27 cellular contexts compared by ENCODE assay signal in genomic region chr10:120453886-120454285, GRCh38. TPM values are rescaled to one million over a fixed set of nuclear protein-coding genes. Genes with fewer than 3 reads are reported as not detected.
"Had no signal": no experiment of that assay in that cellular context is flagged by ENCODE, and none has a peak within 500 bp of the region (broad histone marks: within the 10 kb centered on the region; RNA-seq: fewer than 3 reads in every experiment).

No MANE protein-coding gene starts in this region.

- H3K4me3 Mint-ChIP-seq: activated CD4-positive, alpha-beta T cell treated with anti-CD3 and anti-CD28 coated beads for 36 hours; activated CD8-positive, alpha-beta T cell treated with anti-CD3 and anti-CD28 coated beads, Interleukin-2, amount 10 ng/mL, durations not matched to agents 7 days and 5 days; activated naive CD4-positive, alpha-beta T cell treated with anti-CD3 and anti-CD28 coated beads, Interleukin-2, amount 50 U/mL, for 24 hours; activated T-helper 1 cell treated with anti-CD3 and anti-CD28 coated beads, Interleukin-12 subunit alpha, Interleukin-12 subunit beta, Interleukin-2, Interleukin-4 antibody, amounts not matched to agents 30 ng/mL and 10 ng/mL and 1 ng/mL, durations not matched to agents 14 hours and 24 hours and 36 hours; T-cell had no signal

- H3K27ac Mint-ChIP-seq: activated CD4-positive, alpha-beta T cell treated with anti-CD3 and anti-CD28 coated beads for 36 hours; activated CD8-positive, alpha-beta T cell treated with anti-CD3 and anti-CD28 coated beads, Interleukin-2, amount 10 ng/mL, durations not matched to agents 7 days and 5 days; activated naive CD4-positive, alpha-beta T cell treated with anti-CD3 and anti-CD28 coated beads, Interleukin-2, amount 50 U/mL, for 24 hours; activated T-helper 1 cell treated with anti-CD3 and anti-CD28 coated beads, Interleukin-12 subunit alpha, Interleukin-12 subunit beta, Interleukin-2, Interleukin-4 antibody, amounts not matched to agents 30 ng/mL and 10 ng/mL and 1 ng/mL, durations not matched to agents 14 hours and 24 hours and 36 hours; T-cell had no signal

- H3K27ac ChIP-seq: breast epithelium, KMS-11, Peyer's patch, SJSA1, VCaP had no signal

- H3K4me1 Mint-ChIP-seq: activated naive CD4-positive, alpha-beta T cell treated with anti-CD3 and anti-CD28 coated beads, Interleukin-2, amount 50 U/mL, for 24 hours had no signal

- H3K9me3 ChIP-seq: breast epithelium, Peyer's patch, SJSA1 had no signal

- ATAC-seq: activated CD4-positive, alpha-beta T cell treated with anti-CD3 and anti-CD28 coated beads for 36 hours; activated CD8-positive, alpha-beta T cell treated with anti-CD3 and anti-CD28 coated beads, Interleukin-2, amount 10 ng/mL, durations not matched to agents 7 days and 5 days; T-cell had no signal

- H3K36me3 ChIP-seq: breast epithelium, Peyer's patch, SJSA1 had no signal

- H3K36me3 Mint-ChIP-seq: T-cell had no signal

- H3K9me3 Mint-ChIP-seq: activated naive CD4-positive, alpha-beta T cell treated with anti-CD3 and anti-CD28 coated beads, Interleukin-2, amount 50 U/mL, for 24 hours; activated T-helper 1 cell treated with anti-CD3 and anti-CD28 coated beads, Interleukin-12 subunit alpha, Interleukin-12 subunit beta, Interleukin-2, Interleukin-4 antibody, amounts not matched to agents 30 ng/mL and 10 ng/mL and 1 ng/mL, durations not matched to agents 14 hours and 24 hours and 36 hours had no signal

- H3K4me3 ChIP-seq: breast epithelium, Peyer's patch, SJSA1 had no signal

- DNase-seq: activated CD4-positive, alpha-beta T cell treated with anti-CD3 and anti-CD28 coated beads for 36 hours; activated CD4-positive, alpha-beta T cell treated with anti-CD3 and anti-CD28 coated beads, Interleukin-2, amount 50 U/mL, for 4 hours; activated CD8-positive, alpha-beta memory T cell treated with anti-CD3 and anti-CD28 coated beads, Interleukin-2, amount 50 U/mL, for 48 hours; activated CD8-positive, alpha-beta T cell treated with anti-CD3 and anti-CD28 coated beads, Interleukin-2, amount 10 ng/mL, durations not matched to agents 7 days and 5 days; activated effector memory CD4-positive, alpha-beta T cell treated with Interleukin-2 at 50 U/mL for 16 hours; activated naive CD4-positive, alpha-beta T cell; activated T-cell treated with anti-CD3 and anti-CD28 coated beads, Interleukin-2, amount 50 U/mL, for 1 hour; aorta; caudate nucleus; NCI-H1092; NCI-H1417; NCI-H1930; NCI-H345; NCI-H510A; NCI-H526 treated with DMSO at 0.1 percent for 48 hours; Peyer's patch; SHP77; T-cell; T-helper 2 cell; T1000 had no signal

- FAIRE-seq: TTC549 had no signal

RNA-seq across cellular contexts. Expression of gene PLPP4, which starts 3.1 kb away (rescaled TPM):
- total RNA-seq: activated CD4-positive, alpha-beta T cell treated with anti-CD3 and anti-CD28 coated beads for 36 hours; activated CD8-positive, alpha-beta T cell treated with anti-CD3 and anti-CD28 coated beads, Interleukin-2, amount 10 ng/mL, durations not matched to agents 7 days and 5 days; activated T-helper 1 cell treated with anti-CD3 and anti-CD28 coated beads, Interleukin-12 subunit alpha, Interleukin-12 subunit beta, Interleukin-2, Interleukin-4 antibody, amounts not matched to agents 30 ng/mL and 10 ng/mL and 1 ng/mL, durations not matched to agents 14 hours and 24 hours and 36 hours; aorta; breast epithelium; T-cell had no signal
- polyA plus RNA-seq: aorta had no signal
